14 cellular contexts compared by ENCODE assay signal in genomic region chr10:48400129-48400849, GRCh38.
DNase-seq lines count a peak whose midpoint lies in the region; ATAC-seq and TF ChIP-seq lines count a peak whose summit lies in the region.
"Had no signal": no experiment of that assay in that cellular context is flagged by ENCODE, and none has a peak within 500 bp of the region (broad histone marks: within the 10 kb centered on the region; RNA-seq: fewer than 3 reads in every experiment).

No MANE protein-coding gene starts in this region.

- H3K9me3 Mint-ChIP-seq in Caco-2 (ENCODE audit: unreplicated experiment) = no peaks in the 10 kb centered on the region
- H3K9me3 Mint-ChIP-seq: activated CD4-positive, alpha-beta T cell treated with anti-CD3 and anti-CD28 coated beads, Interleukin-2, amount 10 ng/mL, durations not matched to agents 7 days and 5 days; T-cell had no signal

- no peaks in the 10 kb centered on the region for H3K27me3 Mint-ChIP-seq in Caco-2 (ENCODE audit: insufficient read depth, unreplicated experiment)
- H3K27me3 Mint-ChIP-seq: activated CD4-positive, alpha-beta T cell treated with anti-CD3 and anti-CD28 coated beads, Interleukin-2, amount 10 ng/mL, durations not matched to agents 7 days and 5 days; T-cell had no signal

- DNase-seq in Caco-2 = no peak
- DNase-seq in brain microvascular endothelial cell = no peak
- no peak for DNase-seq in left colon
- no peak for DNase-seq in midbrain (lab: John Stamatoyannopoulos, UW)
- no peak for DNase-seq in left cardiac atrium
- DNase-seq: activated CD4-positive, alpha-beta T cell treated with anti-CD3 and anti-CD28 coated beads, Interleukin-2, amount 10 ng/mL, durations not matched to agents 7 days and 5 days; left lung; nucleus accumbens; T-cell had no signal

- H3K27me3 ChIP-seq in Caco-2 (replicated peaks; ENCODE audit: control insufficient read depth, insufficient read depth, low read length) = no peaks in the 10 kb centered on the region
- no peaks in the 10 kb centered on the region for H3K27me3 ChIP-seq in brain microvascular endothelial cell (replicated peaks)
- H3K27me3 ChIP-seq: BLaER1 treated with 17β-estradiol and CSF1 and Interleukin-3, amounts not matched to agents 10 nM and 100 nM; gastroesophageal sphincter; left lung had no signal

- ATAC-seq in HG03280 (IDR thresholded peaks at IDR 0.05; ENCODE audit: unreplicated experiment) (peak; percentile 51), left colon (peak; percentile 32), HG02623 (IDR thresholded peaks at IDR 0.05; ENCODE audit: unreplicated experiment) (no peak), GM21528 (IDR thresholded peaks at IDR 0.05; ENCODE audit: low FRiP score, unreplicated experiment) (no peak), left cardiac atrium (no peak)
- ATAC-seq: gastroesophageal sphincter, T-cell had no signal

- H3K36me3 ChIP-seq in Caco-2 (ENCODE audit: control insufficient read depth, insufficient read depth, low read length) (no peaks in the 10 kb centered on the region; the same call in 1 of the 2 replicates), brain microvascular endothelial cell (replicated peaks) (no peaks in the 10 kb centered on the region)
- H3K36me3 ChIP-seq: left lung had no signal

- POLR2A ChIA-PET in Caco-2 (lab: Charles Lee) = no interaction called here

- in situ Hi-C loops in brain microvascular endothelial cell (cut with HindIII; ENCODE audit: low pct_ligation_motif_present, low sequenced_read_pairs) = no loop called here

- no TSS peak for BruUV-seq in Caco-2 (replicated peaks; lab: Mats Ljungman, UMichigan)

- no peaks in the 10 kb centered on the region for H3K9me3 ChIP-seq in Caco-2
- H3K9me3 ChIP-seq: BLaER1 treated with 17β-estradiol and CSF1 and Interleukin-3, amounts not matched to agents 10 nM and 100 nM; gastroesophageal sphincter; left lung had no signal

- H3K27ac ChIP-seq in brain microvascular endothelial cell = no peak overlapping the region
- H3K27ac ChIP-seq: BLaER1 treated with 17β-estradiol and CSF1 and Interleukin-3, amounts not matched to agents 10 nM and 100 nM; gastroesophageal sphincter; left lung had no signal

- no peak overlapping the region for H3K4me3 Mint-ChIP-seq in Caco-2 (ENCODE audit: unreplicated experiment)
- H3K4me3 Mint-ChIP-seq: activated CD4-positive, alpha-beta T cell treated with anti-CD3 and anti-CD28 coated beads, Interleukin-2, amount 10 ng/mL, durations not matched to agents 7 days and 5 days; T-cell had no signal

- H3K4me1 ChIP-seq in Caco-2 = peaks cover 41% of the 10 kb centered on the region
- H3K4me1 ChIP-seq: BLaER1 treated with 17β-estradiol and CSF1 and Interleukin-3, amounts not matched to agents 10 nM and 100 nM had no signal

- peaks cover 32% of the 10 kb centered on the region for H3K4me1 Mint-ChIP-seq in Caco-2 (ENCODE audit: low read depth, unreplicated experiment)

- no peaks in the 10 kb centered on the region for H3K36me3 Mint-ChIP-seq in Caco-2 (ENCODE audit: insufficient read depth, unreplicated experiment)

- TF ChIP-seq CTCF in Caco-2 (IDR thresholded peaks at IDR 0.05; ENCODE audit: insufficient read depth in 1 of 2, low read depth in 1 of 2, low read length in 1 of 2, severe bottlenecking in 1 of 2, unreplicated experiment in 1 of 2) (peak in 1 of 2 experiments; percentile 10), brain microvascular endothelial cell (IDR thresholded peaks at IDR 0.05; ENCODE audit: low read depth, low read length, missing control alignments) (peak; percentile 8)

- H3K4me3 ChIP-seq in Caco-2 (ENCODE audit: low read depth, low read length) (no peak overlapping the region), brain microvascular endothelial cell (ENCODE audit: low read depth, low read length) (no peak overlapping the region)
- H3K4me3 ChIP-seq: BLaER1 treated with 17β-estradiol and CSF1 and Interleukin-3, amounts not matched to agents 10 nM and 100 nM; gastroesophageal sphincter; left lung had no signal

- intact Hi-C loops in Caco-2 (cut with micrococcal nuclease; ENCODE audit: unreplicated experiment) (no loop called here), left colon (cut with DNase I, micrococcal nuclease) (no loop called here), left cardiac atrium (cut with DNase I) (no loop called here)

- peak overlapping the region; percentile 50 for H3K27ac Mint-ChIP-seq in Caco-2 (ENCODE audit: unreplicated experiment)
- H3K27ac Mint-ChIP-seq: activated CD4-positive, alpha-beta T cell treated with anti-CD3 and anti-CD28 coated beads, Interleukin-2, amount 10 ng/mL, durations not matched to agents 7 days and 5 days; T-cell had no signal

- CTCF ChIA-PET in Caco-2 (lab: Charles Lee) = interaction anchor here (0.7 to 1.1 kb wide), 2 partner anchors 90 to 256 kb away, joined by 4 to 5 read pairs; no protein-coding TSS in a partner anchor

Comparison
In these comparisons a context has a peak if more than half of its experiments do, and no peak if none do; other contexts are left out.
1. ATAC-seq: peak in HG03280 (single experiment) and left colon (single experiment); none in HG02623 (single experiment), GM21528 (single experiment) and left cardiac atrium (0 of 2).